In genomic region chr10:98570764-98571163, GRCh38 we compare ENCODE assay signal across 29 cellular contexts.
"Had no signal": no experiment of that assay in that cellular context is flagged by ENCODE, and none has a peak within 500 bp of the region (broad histone marks: within the 10 kb centered on the region; RNA-seq: fewer than 3 reads in every experiment).

No MANE protein-coding gene starts in this region.

- H3K9me3 Mint-ChIP-seq: activated B cell treated with CpG ODN at 0.5 μM for 24 hours; activated CD8-positive, alpha-beta T cell treated with anti-CD3 and anti-CD28 coated beads for 36 hours; activated T-cell treated with anti-CD3 and anti-CD28 coated beads, Interleukin-2, amount 50 U/mL, for 4 hours; activated T-helper 17 cell treated with anti-CD3 and anti-CD28 coated beads, Interleukin-2, amount 50 U/mL, for 72 hours; effector memory CD8-positive, alpha-beta T cell; T-cell; T-helper 1 cell treated with Interleukin-12 subunit alpha and Interleukin-12 subunit beta and Interleukin-4 antibody, amounts not matched to agents 30 μg/mL and 1 μg/mL, for 36 hours had no signal

- H3K4me3 ChIP-seq: body of pancreas, gastrocnemius medialis had no signal

- H3K36me3 Mint-ChIP-seq: activated naive CD8-positive, alpha-beta T cell; T-cell had no signal

- DNase-seq: activated B cell treated with CpG ODN at 0.5 μM for 24 hours; activated CD4-positive, alpha-beta T cell treated with anti-CD3 and anti-CD28 coated beads for 48 hours; activated CD4-positive, alpha-beta T cell treated with anti-CD3 and anti-CD28 coated beads, Interleukin-2, amount 50 U/mL, for 1 hour; activated CD4-positive, alpha-beta T cell treated with anti-CD3 and anti-CD28 coated beads, Interleukin-2, amount 50 U/mL, for 48 hours; activated CD8-positive, alpha-beta memory T cell treated with anti-CD3 and anti-CD28 coated beads for 24 hours; activated CD8-positive, alpha-beta T cell treated with anti-CD3 and anti-CD28 coated beads for 36 hours; activated effector memory CD4-positive, alpha-beta T cell treated with Interleukin-2 at 50 U/mL for 16 hours; activated gamma-delta T cell treated with Interleukin-2 at 50 U/mL for 16 hours; activated naive CD4-positive, alpha-beta T cell treated with anti-CD3 and anti-CD28 coated beads, Interleukin-2, amount 50 U/mL, for 16 hours; activated naive CD4-positive, alpha-beta T cell treated with Interleukin-2 at 50 U/mL for 16 hours; activated T-cell treated with anti-CD3 and anti-CD28 coated beads, Interleukin-2, amount 50 U/mL, for 4 hours; amygdala; aorta; body of pancreas; caudate nucleus; cortex of kidney; dermis blood vessel endothelial cell; effector CD4-positive, alpha-beta T cell; effector memory CD8-positive, alpha-beta T cell; foreskin keratinocyte; gastrocnemius medialis; glutamatergic neuron; SW 1271; T-cell; T1000; WERI-Rb-1 had no signal

- H3K27ac Mint-ChIP-seq: activated B cell treated with CpG ODN at 0.5 μM for 24 hours; activated CD8-positive, alpha-beta T cell treated with anti-CD3 and anti-CD28 coated beads for 36 hours; activated naive CD8-positive, alpha-beta T cell; activated T-helper 17 cell treated with anti-CD3 and anti-CD28 coated beads, Interleukin-2, amount 50 U/mL, for 72 hours; effector memory CD8-positive, alpha-beta T cell; T-cell; T-helper 1 cell treated with Interleukin-12 subunit alpha and Interleukin-12 subunit beta and Interleukin-4 antibody, amounts not matched to agents 30 μg/mL and 1 μg/mL, for 36 hours had no signal

- H3K36me3 ChIP-seq: gastrocnemius medialis, WERI-Rb-1 had no signal

- H3K4me1 Mint-ChIP-seq: activated B cell treated with CpG ODN at 0.5 μM for 24 hours; activated T-helper 17 cell treated with anti-CD3 and anti-CD28 coated beads, Interleukin-2, amount 50 U/mL, for 72 hours; T-cell had no signal

- H3K4me1 ChIP-seq: body of pancreas, foreskin keratinocyte, gastrocnemius medialis had no signal

- H3K27ac ChIP-seq: body of pancreas, foreskin keratinocyte, gastrocnemius medialis, WERI-Rb-1 had no signal

- H3K27me3 ChIP-seq: body of pancreas, gastrocnemius medialis had no signal

- H3K4me3 Mint-ChIP-seq: activated B cell treated with CpG ODN at 0.5 μM for 24 hours; activated CD8-positive, alpha-beta T cell treated with anti-CD3 and anti-CD28 coated beads for 36 hours; activated naive CD8-positive, alpha-beta T cell; activated T-cell treated with anti-CD3 and anti-CD28 coated beads, Interleukin-2, amount 50 U/mL, for 4 hours; activated T-helper 17 cell treated with anti-CD3 and anti-CD28 coated beads, Interleukin-2, amount 50 U/mL, for 72 hours; effector memory CD8-positive, alpha-beta T cell; T-cell; T-helper 1 cell treated with Interleukin-12 subunit alpha and Interleukin-12 subunit beta and Interleukin-4 antibody, amounts not matched to agents 30 μg/mL and 1 μg/mL, for 36 hours had no signal
